9 cellular contexts compared by ENCODE assay signal in genomic region chr6:36129889-36130671, GRCh38. TPM values are rescaled to one million over a fixed set of nuclear protein-coding genes. Genes with fewer than 3 reads are reported as not detected.
A peak's percentile ranks its signal among the peaks of the same experiment; 100 is the strongest.
DNase-seq lines count a peak whose midpoint lies in the region; ATAC-seq and TF ChIP-seq lines count a peak whose summit lies in the region.
"Had no signal": no experiment of that assay in that cellular context is flagged by ENCODE, and none has a peak within 500 bp of the region (broad histone marks: within the 10 kb centered on the region; RNA-seq: fewer than 3 reads in every experiment).

Gene MAPK13 (plus strand): TSS chr6:36130513. CDS start chr6:36130583, 70 bp downstream.

- WGBS in thymus = 4% methylated on average over 61 of the region's 61 CpGs

- H3K27me3 ChIP-seq in SJCRH30 = no peaks in the 10 kb centered on the region
- no peaks in the 10 kb centered on the region for H3K27me3 ChIP-seq in thymus (ENCODE audit: control insufficient read depth, insufficient read depth)

- H3K27ac ChIP-seq in SJCRH30 (peak within 1 kb of the TSS; percentile 46), thymus (ENCODE audit: low read depth) (peak within 1 kb of the TSS; percentile 93)

- H3K4me3 ChIP-seq in SJCRH30 (no peak within 1 kb of the TSS), choroid plexus epithelial cell (ENCODE audit: low read depth, low read length) (peak within 1 kb of the TSS; percentile 47), thymus (ENCODE audit: low read length) (peak within 1 kb of the TSS; percentile 63)

- no peaks in the 10 kb centered on the region for H3K36me3 ChIP-seq in SJCRH30
- H3K36me3 ChIP-seq in thymus (ENCODE audit: control insufficient read depth, insufficient read depth) = no peaks in the 10 kb centered on the region

- no peak for ATAC-seq in HG02642 (IDR thresholded peaks at IDR 0.05; ENCODE audit: poor library complexity, unreplicated experiment)

- H3K4me1 ChIP-seq in SJCRH30 = peaks cover 13% of the 10 kb centered on the region
- H3K4me1 ChIP-seq in thymus (ENCODE audit: control insufficient read depth, insufficient read depth, low read length) = peaks cover 17% of the 10 kb centered on the region

- no peak for TF ChIP-seq CTCF in choroid plexus epithelial cell (conservative IDR thresholded peaks at IDR 0.05; ENCODE audit: low read depth, low read length)

- no peaks in the 10 kb centered on the region for H3K9me3 ChIP-seq in SJCRH30 (replicated peaks)
- H3K9me3 ChIP-seq in thymus (ENCODE audit: control insufficient read depth) = no peaks in the 10 kb centered on the region

- DNase-seq in NCI-H2107 treated with DMSO at 0.1 percent for 48 hours (lab: John Stamatoyannopoulos, UW; ENCODE audit: unreplicated experiment) (peak; percentile 11), NCI-H2107 (lab: John Stamatoyannopoulos, UW) (no peak), SJCRH30 (no peak), choroid plexus epithelial cell (ENCODE audit: low read depth) (peak; percentile 45), mesenteric fat pad (ENCODE audit: low spot score) (peak; percentile 89), AML-193 (lab: John Stamatoyannopoulos, UW) (no peak)
- DNase-seq: DND-41 had no signal

RNA-seq across cellular contexts. Expression of gene MAPK13, which starts in this region (rescaled TPM):
- total RNA-seq in SJCRH30 (2014; rRNA removed; shearing (Covaris generic)) = 0.08 and 0.23 TPM in 2 replicates
- total RNA-seq in mesenteric fat pad = 12.2 TPM
- polyA plus RNA-seq in thymus = 30.1 TPM

Comparison
In these comparisons a context has a peak if more than half of its experiments do, and no peak if none do; other contexts are left out.
1. RNA of gene MAPK13 (total RNA-seq): 12.2 TPM in mesenteric fat pad (single experiment); 0.08 to 0.23 TPM in SJCRH30; every median in the first group is over 10 times any median in the second.
2. DNase-seq: peak in NCI-H2107 treated with DMSO at 0.1 percent for 48 hours (single experiment), choroid plexus epithelial cell (single experiment) and mesenteric fat pad (single experiment); none in NCI-H2107 (single experiment), SJCRH30 (0 of 2) and AML-193 (0 of 2).